In the genomic region with DNA sequence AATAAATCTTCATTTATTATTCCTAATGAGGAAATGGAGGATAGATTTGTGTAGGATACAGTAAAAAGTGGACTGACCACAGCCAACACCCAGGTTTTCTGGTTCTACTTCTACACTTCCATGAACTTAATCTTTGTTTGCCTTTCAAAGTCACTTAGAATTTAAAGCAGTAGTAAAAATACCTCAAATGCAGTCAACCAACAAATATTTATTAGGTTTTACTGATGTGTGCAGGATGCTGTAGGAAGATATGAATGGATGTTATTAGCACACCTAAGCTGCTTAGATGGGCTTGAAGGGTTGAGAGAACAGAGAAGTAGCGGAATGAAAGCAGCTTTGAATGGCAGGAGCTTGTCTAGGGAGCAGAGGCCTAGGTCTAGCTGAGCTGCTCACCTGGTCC, we compare ENCODE assay signal across 32 cellular contexts.
"Had no signal": no experiment of that assay in that cellular context is flagged by ENCODE, and none has a peak within 500 bp of the region (broad histone marks: within the 10 kb centered on the region; RNA-seq: fewer than 3 reads in every experiment).

No MANE protein-coding gene starts in this region.

- H3K27me3 Mint-ChIP-seq: activated CD4-positive, alpha-beta T cell treated with anti-CD3 and anti-CD28 coated beads, Interleukin-2, amount 10 ng/mL, durations not matched to agents 24 days and 14 days; activated T-helper 17 cell treated with anti-CD3 and anti-CD28 coated beads, Interleukin-2, amount 50 U/mL, for 72 hours had no signal

- H3K4me1 Mint-ChIP-seq: WTC11 had no signal

- H3K9me3 Mint-ChIP-seq: activated naive CD4-positive, alpha-beta T cell treated with anti-CD3 and anti-CD28 coated beads for 36 hours; activated T-helper 17 cell treated with anti-CD3 and anti-CD28 coated beads, Interleukin-2, amount 50 U/mL, for 72 hours had no signal

- DNase-seq: activated CD4-positive, alpha-beta T cell treated with anti-CD3 and anti-CD28 coated beads, Interleukin-2, amount 10 ng/mL, durations not matched to agents 24 days and 14 days; activated CD4-positive, alpha-beta T cell treated with anti-CD3 and anti-CD28 coated beads, Interleukin-2, amount 50 U/mL, for 48 hours; activated CD4-positive, CD25-positive, alpha-beta regulatory T cell treated with anti-CD3 and anti-CD28 coated beads, Interleukin-2, amount 50 U/mL, for 72 hours; activated CD8-positive, alpha-beta memory T cell treated with anti-CD3 and anti-CD28 coated beads, Interleukin-2, amount 10 ng/mL, durations not matched to agents 7 days and 5 days; activated gamma-delta T cell; activated naive CD4-positive, alpha-beta T cell treated with anti-CD3 and anti-CD28 coated beads for 36 hours; activated T-cell treated with anti-CD3 and anti-CD28 coated beads, Interleukin-2, amount 50 U/mL, for 4 hours; amygdala; brain microvascular endothelial cell; cerebellar nuclear complex; Karpas-422; NCI-H1048; NCI-H146; NCI-H1930; NCI-H2171; NCI-H2227 treated with DMSO at 0.1 percent for 48 hours; NCI-H446 treated with DMSO at 0.1 percent for 48 hours; NCI-H524 treated with DMSO at 0.1 percent for 48 hours; NCI-H82; OCI-M1; SHP77; SW 1271 had no signal

- H3K27ac ChIP-seq: brain microvascular endothelial cell, cardiac muscle cell, SJSA1 had no signal

- ATAC-seq: activated CD8-positive, alpha-beta memory T cell treated with anti-CD3 and anti-CD28 coated beads, Interleukin-2, amount 10 ng/mL, durations not matched to agents 7 days and 5 days; activated T-cell treated with anti-CD3 and anti-CD28 coated beads, Interleukin-2, amount 50 U/mL, for 4 hours; activated T-helper 17 cell treated with anti-CD3 and anti-CD28 coated beads, Interleukin-2, amount 50 U/mL, for 72 hours; K562; SK-N-SH treated with all-trans-retinoic acid at 6 μM for 48 hours; WTC11 had no signal

- FAIRE-seq: astrocyte, K562, RCC 7860 had no signal

- H3K4me3 Mint-ChIP-seq: activated CD4-positive, alpha-beta T cell treated with anti-CD3 and anti-CD28 coated beads, Interleukin-2, amount 10 ng/mL, durations not matched to agents 24 days and 14 days; activated CD8-positive, alpha-beta memory T cell treated with anti-CD3 and anti-CD28 coated beads, Interleukin-2, amount 10 ng/mL, durations not matched to agents 7 days and 5 days; activated naive CD4-positive, alpha-beta T cell treated with anti-CD3 and anti-CD28 coated beads for 36 hours; activated naive CD8-positive, alpha-beta T cell; activated T-cell treated with anti-CD3 and anti-CD28 coated beads, Interleukin-2, amount 50 U/mL, for 4 hours; activated T-helper 17 cell treated with anti-CD3 and anti-CD28 coated beads, Interleukin-2, amount 50 U/mL, for 72 hours; T-helper 1 cell treated with Interleukin-12 subunit alpha and Interleukin-12 subunit beta and Interleukin-4 antibody, amounts not matched to agents 30 μg/mL and 1 μg/mL, for 36 hours; WTC11 had no signal

- H3K27ac Mint-ChIP-seq: activated CD4-positive, alpha-beta T cell treated with anti-CD3 and anti-CD28 coated beads, Interleukin-2, amount 10 ng/mL, durations not matched to agents 24 days and 14 days; activated CD8-positive, alpha-beta memory T cell treated with anti-CD3 and anti-CD28 coated beads, Interleukin-2, amount 10 ng/mL, durations not matched to agents 7 days and 5 days; activated naive CD4-positive, alpha-beta T cell treated with anti-CD3 and anti-CD28 coated beads for 36 hours; activated naive CD8-positive, alpha-beta T cell; activated T-helper 17 cell treated with anti-CD3 and anti-CD28 coated beads, Interleukin-2, amount 50 U/mL, for 72 hours; T-helper 1 cell treated with Interleukin-12 subunit alpha and Interleukin-12 subunit beta and Interleukin-4 antibody, amounts not matched to agents 30 μg/mL and 1 μg/mL, for 36 hours; WTC11 had no signal

- H3K36me3 Mint-ChIP-seq: activated CD8-positive, alpha-beta memory T cell treated with anti-CD3 and anti-CD28 coated beads, Interleukin-2, amount 10 ng/mL, durations not matched to agents 7 days and 5 days; activated naive CD8-positive, alpha-beta T cell had no signal
